ENCODE assay signal across 35 cellular contexts in the genomic region with DNA sequence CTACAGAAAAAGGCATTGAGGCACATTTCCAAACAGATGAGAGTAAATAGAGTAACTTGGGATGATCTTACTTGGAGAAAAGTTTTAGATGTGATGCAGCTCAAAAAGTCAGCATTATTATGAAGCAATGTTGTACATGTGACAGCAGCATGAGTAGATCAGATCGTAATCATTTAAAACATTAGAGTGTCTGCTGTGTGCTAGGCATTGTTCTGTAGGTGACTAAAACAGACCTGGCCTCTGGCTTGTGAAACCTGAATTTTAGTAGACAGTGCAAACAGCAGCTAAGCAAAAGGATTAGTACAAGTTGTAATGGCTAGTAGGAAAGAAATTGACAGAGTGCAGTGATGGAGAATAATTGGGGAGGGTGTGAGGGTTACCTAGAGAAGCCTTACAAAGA. TPM values are rescaled to one million over a fixed set of nuclear protein-coding genes. Genes with fewer than 3 reads are reported as not detected.
DNase-seq lines count a peak whose midpoint lies in the region; ATAC-seq, FAIRE-seq and TF ChIP-seq lines count a peak whose summit lies in the region.
"Had no signal": no experiment of that assay in that cellular context is flagged by ENCODE, and none has a peak within 500 bp of the region (broad histone marks: within the 10 kb centered on the region; RNA-seq: fewer than 3 reads in every experiment).

No MANE protein-coding gene starts in this region.

- no peak for TF ChIP-seq POLR2A in GM12891 (IDR thresholded peaks at IDR 0.05; ENCODE audit: low read depth, low read length)

- no peaks in the 10 kb centered on the region for H3K27me3 Mint-ChIP-seq in central memory CD8-positive, alpha-beta T cell
- H3K27me3 Mint-ChIP-seq: activated CD4-positive, alpha-beta T cell treated with anti-CD3 and anti-CD28 coated beads for 36 hours; activated CD8-positive, alpha-beta T cell treated with anti-CD3 and anti-CD28 coated beads for 36 hours; activated naive CD4-positive, alpha-beta T cell treated with anti-CD3 and anti-CD28 coated beads, Interleukin-2, amount 10 ng/mL, durations not matched to agents 7 days and 5 days; brain had no signal

- no peaks in the 10 kb centered on the region for H3K9me3 ChIP-seq in PC-3 (ENCODE audit: low read length)
- H3K9me3 ChIP-seq: left lung, pancreas, thoracic aorta had no signal

- POLR2A ChIA-PET in PC-3 (lab: Charles Lee; ENCODE audit: unreplicated experiment): interaction anchor here (0.5 kb wide), 1 partner anchor 186 kb away, joined by 3 read pairs; no protein-coding TSS in a partner anchor

- no peak overlapping the region for H3K4me2 ChIP-seq in PC-3 (ENCODE audit: low read length)
- H3K4me2 ChIP-seq: GM23338, PC-9 had no signal

- intact Hi-C loops in PC-3 (cut with micrococcal nuclease): no loop called here

- peaks cover 93% of the 10 kb centered on the region for H3K79me2 ChIP-seq in PC-3 (ENCODE audit: low read length)

- H3K36me3 ChIP-seq in PC-3 (ENCODE audit: low read depth, low read length): peaks cover 20% of the 10 kb centered on the region
- H3K36me3 ChIP-seq: left lung, pancreas had no signal

- H3K9ac ChIP-seq in PC-3 (ENCODE audit: low read length): no peak overlapping the region

- no peak overlapping the region for H3K4me3 Mint-ChIP-seq in central memory CD8-positive, alpha-beta T cell
- no peak overlapping the region for H3K4me3 Mint-ChIP-seq in stimulated activated effector memory CD8-positive, alpha-beta T cell treated with anti-CD3 and anti-CD28 coated beads, Interleukin-12 subunit alpha, Interleukin-12 subunit beta, amount 100 ng/mL, for 72 hours
- H3K4me3 Mint-ChIP-seq: activated CD4-positive, alpha-beta T cell treated with anti-CD3 and anti-CD28 coated beads for 36 hours; activated CD8-positive, alpha-beta T cell treated with anti-CD3 and anti-CD28 coated beads for 36 hours; activated naive CD4-positive, alpha-beta T cell treated with anti-CD3 and anti-CD28 coated beads, Interleukin-2, amount 10 ng/mL, durations not matched to agents 7 days and 5 days; activated T-helper 1 cell treated with anti-CD3 and anti-CD28 coated beads, Interleukin-12 subunit alpha, Interleukin-12 subunit beta, Interleukin-2, Interleukin-4 antibody, amounts not matched to agents 30 ng/mL and 10 ng/mL and 1 ng/mL, durations not matched to agents 14 hours and 24 hours and 36 hours; brain; GM23338; HFFc6; neural crest cell had no signal

- ATAC-seq in PC-3: peak; percentile 66
- ATAC-seq in central memory CD8-positive, alpha-beta T cell (replicated peaks; ENCODE audit: extremely low read depth, poor library complexity, severe bottlenecking): no peak
- ATAC-seq in stimulated activated effector memory CD8-positive, alpha-beta T cell treated with anti-CD3 and anti-CD28 coated beads, Interleukin-12 subunit alpha, Interleukin-12 subunit beta, amount 100 ng/mL, for 72 hours: no peak
- no peak for ATAC-seq in stimulated activated naive CD8-positive, alpha-beta T cell treated with anti-CD3 and anti-CD28 coated beads, Interleukin-15, Interleukin-2, amounts not matched to agents 100 U/mL and 50 U/mL, for 24 hours
- ATAC-seq: activated CD8-positive, alpha-beta T cell treated with anti-CD3 and anti-CD28 coated beads for 36 hours; left lung; pancreas; Right ventricle myocardium inferior had no signal

- DNase-seq in GM12891 (ENCODE audit: insufficient read length, low spot score): no peak
- DNase-seq in PC-3: peak; percentile 50
- DNase-seq in central memory CD8-positive, alpha-beta T cell (ENCODE audit: low spot score in 2 of 2): no peak
- DNase-seq in stimulated activated effector memory CD8-positive, alpha-beta T cell treated with anti-CD3 and anti-CD28 coated beads, Interleukin-12 subunit alpha, Interleukin-12 subunit beta, amount 100 ng/mL, for 72 hours (ENCODE audit: low spot score in 2 of 2): no peak
- no peak for DNase-seq in NCI-H69 (lab: John Stamatoyannopoulos, UW)
- no peak for DNase-seq in stimulated activated naive CD8-positive, alpha-beta T cell treated with anti-CD3 and anti-CD28 coated beads, Interleukin-15, Interleukin-2, amounts not matched to agents 100 U/mL and 50 U/mL, for 24 hours
- no peak for DNase-seq in glomerular visceral epithelial cell (ENCODE audit: extremely low spot score)
- DNase-seq: activated CD4-positive, alpha-beta T cell treated with anti-CD3 and anti-CD28 coated beads for 36 hours; activated CD8-positive, alpha-beta memory T cell treated with anti-CD3 and anti-CD28 coated beads, Interleukin-2, amount 50 U/mL, for 48 hours; activated CD8-positive, alpha-beta T cell treated with anti-CD3 and anti-CD28 coated beads for 36 hours; activated naive CD4-positive, alpha-beta T cell treated with anti-CD3 and anti-CD28 coated beads, Interleukin-2, amount 10 ng/mL, durations not matched to agents 7 days and 5 days; effector CD8-positive, alpha-beta T cell; head of caudate nucleus; HFFc6; KG1; left lung; mesendoderm; MM.1S; NCI-H1417; NCI-H2081; NCI-H2227 treated with DMSO at 0.1 percent for 48 hours; NCI-H526; NK-92 treated with Interleukin-12 subunit alpha and Interleukin-12 subunit beta, amount 100 ng/mL, for 24 hours; pancreas; retina; stimulated activated naive CD4-positive, alpha-beta T cell treated with Interleukin-2 at 50 U/mL for 16 hours had no signal

- peak; percentile 59 for FAIRE-seq in GM12891 (lab: Jason Lieb, UNC)
- FAIRE-seq: colon, islet of Langerhans, pancreas had no signal

- peaks cover 56% of the 10 kb centered on the region for H3K4me1 Mint-ChIP-seq in central memory CD8-positive, alpha-beta T cell
- peaks cover 37% of the 10 kb centered on the region for H3K4me1 Mint-ChIP-seq in stimulated activated effector memory CD8-positive, alpha-beta T cell treated with anti-CD3 and anti-CD28 coated beads, Interleukin-12 subunit alpha, Interleukin-12 subunit beta, amount 100 ng/mL, for 72 hours

- no peak overlapping the region for H3K4me3 ChIP-seq in PC-3 (ENCODE audit: low read length)
- H3K4me3 ChIP-seq: GM23338, left lung, pancreas, PC-9, thoracic aorta had no signal

- peaks cover 33% of the 10 kb centered on the region for H4K20me1 ChIP-seq in PC-3 (ENCODE audit: low read length)

- peaks cover 9% of the 10 kb centered on the region; the same call in 1 of the 2 replicates for H3K4me1 ChIP-seq in PC-3 (ENCODE audit: insufficient read depth, low read length)

- no peak for TF ChIP-seq CTCF in PC-3 (conservative IDR thresholded peaks at IDR 0.05; ENCODE audit: low read depth, low read length)

- no peak overlapping the region for H2AFZ ChIP-seq in PC-3 (ENCODE audit: low read length)
- H2AFZ ChIP-seq: GM23338, PC-9 had no signal

- peaks cover 3% of the 10 kb centered on the region for H3K36me3 Mint-ChIP-seq in central memory CD8-positive, alpha-beta T cell (ENCODE audit: insufficient read depth)
- H3K36me3 Mint-ChIP-seq in stimulated activated effector memory CD8-positive, alpha-beta T cell treated with anti-CD3 and anti-CD28 coated beads, Interleukin-12 subunit alpha, Interleukin-12 subunit beta, amount 100 ng/mL, for 72 hours: peaks cover 5% of the 10 kb centered on the region

- no peaks in the 10 kb centered on the region for H3K9me2 ChIP-seq in PC-3 (replicated peaks; ENCODE audit: low read length)

- no TSS peak for BruUV-seq in PC-3 (replicated peaks; lab: Mats Ljungman, UMichigan)

- no peaks in the 10 kb centered on the region for H3K9me3 Mint-ChIP-seq in central memory CD8-positive, alpha-beta T cell
- H3K9me3 Mint-ChIP-seq in stimulated activated effector memory CD8-positive, alpha-beta T cell treated with anti-CD3 and anti-CD28 coated beads, Interleukin-12 subunit alpha, Interleukin-12 subunit beta, amount 100 ng/mL, for 72 hours: no peaks in the 10 kb centered on the region
- H3K9me3 Mint-ChIP-seq: activated CD8-positive, alpha-beta T cell treated with anti-CD3 and anti-CD28 coated beads for 36 hours; activated naive CD4-positive, alpha-beta T cell treated with anti-CD3 and anti-CD28 coated beads, Interleukin-2, amount 10 ng/mL, durations not matched to agents 7 days and 5 days; activated T-helper 1 cell treated with anti-CD3 and anti-CD28 coated beads, Interleukin-12 subunit alpha, Interleukin-12 subunit beta, Interleukin-2, Interleukin-4 antibody, amounts not matched to agents 30 ng/mL and 10 ng/mL and 1 ng/mL, durations not matched to agents 14 hours and 24 hours and 36 hours; GM23338; HFFc6; neural crest cell had no signal

- H3F3A ChIP-seq in PC-3 (ENCODE audit: low read length, unreplicated experiment): no peaks in the 10 kb centered on the region

- peak overlapping the region; percentile 0 for H3K27ac Mint-ChIP-seq in central memory CD8-positive, alpha-beta T cell (ENCODE audit: low read depth)
- peak overlapping the region; percentile 10 for H3K27ac Mint-ChIP-seq in stimulated activated effector memory CD8-positive, alpha-beta T cell treated with anti-CD3 and anti-CD28 coated beads, Interleukin-12 subunit alpha, Interleukin-12 subunit beta, amount 100 ng/mL, for 72 hours
- H3K27ac Mint-ChIP-seq: activated CD4-positive, alpha-beta T cell treated with anti-CD3 and anti-CD28 coated beads for 36 hours; activated CD8-positive, alpha-beta T cell treated with anti-CD3 and anti-CD28 coated beads for 36 hours; activated naive CD4-positive, alpha-beta T cell treated with anti-CD3 and anti-CD28 coated beads, Interleukin-2, amount 10 ng/mL, durations not matched to agents 7 days and 5 days; activated T-helper 1 cell treated with anti-CD3 and anti-CD28 coated beads, Interleukin-12 subunit alpha, Interleukin-12 subunit beta, Interleukin-2, Interleukin-4 antibody, amounts not matched to agents 30 ng/mL and 10 ng/mL and 1 ng/mL, durations not matched to agents 14 hours and 24 hours and 36 hours; brain; GM23338; HFFc6 had no signal

- no peaks in the 10 kb centered on the region for H3K27me3 ChIP-seq in PC-3 (ENCODE audit: low read length)
- H3K27me3 ChIP-seq: left lung, pancreas had no signal

- CTCF ChIA-PET in PC-3 (lab: Charles Lee): no interaction called here

- H3K27ac ChIP-seq in PC-3 (ENCODE audit: low read length): no peak overlapping the region
- H3K27ac ChIP-seq: left lung, pancreas, PC-9, thoracic aorta had no signal

TF ChIP-seq in GM12891, 5 proteins besides CTCF, POLR2A, EP300 and RAD21:
- no peak for TF ChIP-seq TAF1 (IDR thresholded peaks at IDR 0.05; ENCODE audit: low read depth, low read length)
- no peak for TF ChIP-seq PAX5 (IDR thresholded peaks at IDR 0.05; ENCODE audit: insufficient read depth, low read length, severe bottlenecking)
- TF ChIP-seq POU2F2 (IDR thresholded peaks at IDR 0.05; ENCODE audit: low read depth, low read length): no peak
- no peak for TF ChIP-seq SPI1 (IDR thresholded peaks at IDR 0.05; ENCODE audit: low read depth, low read length)
- no peak for TF ChIP-seq POLR2AphosphoS5 (IDR thresholded peaks at IDR 0.05; ENCODE audit: low read depth, low read length)
TF ChIP-seq in GM12891: peak in this region for 0.

RNA-seq across cellular contexts. Expression of gene UBE2E1, which starts 15.1 kb away (rescaled TPM):
- polyA plus RNA-seq in GM12891 (2012; ENCODE audit: low read depth, missing spikeins): 153 TPM
- total RNA-seq in PC-3 (2014; rRNA removed): 90.1 and 117 TPM in 2 replicates
